ENCODE assay signal across 8 cellular contexts in genomic region chr12:57590892-57591566, GRCh38. TPM values are rescaled to one million over a fixed set of nuclear protein-coding genes. Genes with fewer than 3 reads are reported as not detected.
DNase-seq lines count a peak whose midpoint lies in the region; ATAC-seq, FAIRE-seq and TF ChIP-seq lines count a peak whose summit lies in the region.

PIP4K2C (plus strand) TSS chr12:57591192; CDS start chr12:57591290, 98 bp downstream.

- peaks cover 11% of the 10 kb centered on the region for H3K4me1 ChIP-seq in smooth muscle cell (ENCODE audit: low read depth)

- peak within 1 kb of the TSS; percentile 90 to 94 (median 93) for H3K4me3 Mint-ChIP-seq in immature natural killer cell

- H3K79me2 ChIP-seq in smooth muscle cell (ENCODE audit: low read depth): peaks cover 8% of the 10 kb centered on the region

- no peak for FAIRE-seq in bronchial epithelial cell (lab: Jason Lieb, UNC)

- H3K9me3 ChIP-seq in smooth muscle cell (replicated peaks; ENCODE audit: low read depth): no peaks in the 10 kb centered on the region

- peaks cover 0 to 4% (median 4%) of the 10 kb centered on the region in 3 donors for H3K36me3 Mint-ChIP-seq in immature natural killer cell

- H3F3A ChIP-seq in smooth muscle cell (ENCODE audit: low read depth): no peaks in the 10 kb centered on the region

- TF ChIP-seq CTCF in WI38 (IDR thresholded peaks at IDR 0.05; ENCODE audit: low read depth, low read length): no peak
- no peak for TF ChIP-seq CTCF in bronchial epithelial cell (IDR thresholded peaks at IDR 0.05; ENCODE audit: insufficient read depth, low read length, severe bottlenecking)
- TF ChIP-seq CTCF in smooth muscle cell (IDR thresholded peaks at IDR 0.05; ENCODE audit: borderline replicate concordance, insufficient read depth, poor library complexity, severe bottlenecking): no peak

- H3K27ac Mint-ChIP-seq in immature natural killer cell: peak within 1 kb of the TSS; percentile 90 to 95 (median 92)

- ATAC-seq in HG03045 (IDR thresholded peaks at IDR 0.05; ENCODE audit: unreplicated experiment): peak; percentile 98

- peaks cover 0 to 9% (median 0%) of the 10 kb centered on the region in 3 donors for H3K27me3 Mint-ChIP-seq in immature natural killer cell (ENCODE audit: low read depth in 3 of 3)

- DNase-seq in 8988T: peak; percentile 77
- DNase-seq in NCI-H2196 (lab: John Stamatoyannopoulos, UW; ENCODE audit: unreplicated experiment): peak; percentile 89
- DNase-seq in bronchial epithelial cell (ENCODE audit: low read depth): peak; percentile 80
- DNase-seq in immature natural killer cell: peak; percentile 75 to 81 (median 77)
- DNase-seq in smooth muscle cell (lab: John Stamatoyannopoulos, UW; ENCODE audit: unreplicated experiment): peak; percentile 15

- peak within 1 kb of the TSS; percentile 96 for H3K4me2 ChIP-seq in smooth muscle cell

- H3K4me1 Mint-ChIP-seq in immature natural killer cell: peaks cover 34 to 42% of the 10 kb centered on the region in 2 donors

- H3K9ac ChIP-seq in smooth muscle cell (ENCODE audit: low read depth): peak within 1 kb of the TSS; percentile 59

- H2AFZ ChIP-seq in smooth muscle cell (ENCODE audit: low read depth): peak within 1 kb of the TSS; percentile 98

- H4K20me1 ChIP-seq in smooth muscle cell (ENCODE audit: low read depth): peaks cover 22% of the 10 kb centered on the region

- H3K4me3 ChIP-seq in WI38 (ENCODE audit: low read depth, low read length) (peak within 1 kb of the TSS; percentile 54), bronchial epithelial cell (ENCODE audit: low read depth, low read length) (peak within 1 kb of the TSS; percentile 96), smooth muscle cell (peak within 1 kb of the TSS; percentile 88)

- H3K27ac ChIP-seq in smooth muscle cell (ENCODE audit: low read depth): no peak within 1 kb of the TSS

- peak; percentile 87 for TF ChIP-seq POLR2A in GM18526 (IDR thresholded peaks at IDR 0.05; ENCODE audit: extremely low read depth, insufficient read length)

- H3K27me3 ChIP-seq in bronchial epithelial cell (ENCODE audit: control insufficient read depth, insufficient read depth, low read length): no peaks in the 10 kb centered on the region
- H3K27me3 ChIP-seq in smooth muscle cell (ENCODE audit: low read depth): peaks cover 10% of the 10 kb centered on the region

- no peaks in the 10 kb centered on the region for H3K9me3 Mint-ChIP-seq in immature natural killer cell

- peaks cover 7% of the 10 kb centered on the region for H3K36me3 ChIP-seq in bronchial epithelial cell (ENCODE audit: control insufficient read depth, insufficient read depth, low read length)
- no peaks in the 10 kb centered on the region for H3K36me3 ChIP-seq in smooth muscle cell (ENCODE audit: low read depth)

- WGBS in smooth muscle cell (ENCODE audit: low lambda C conversion rate): 1% methylated on average over 61 of the region's 61 CpGs

RNA-seq across cellular contexts. Expression of gene PIP4K2C, which starts in this region (rescaled TPM):
- total RNA-seq in bronchial epithelial cell (38.4 and 46.3 TPM in 2 replicates), smooth muscle cell (39.5 and 53.8 TPM in 2 replicates)
- polyA plus RNA-seq in immature natural killer cell (10 to 100 TPM; 33.0 to 61.8 (median 54.1) TPM), smooth muscle cell (33.3 and 41.1 TPM in 2 replicates)

Comparison
In these comparisons a context has a peak if more than half of its experiments do, and no peak if none do; other contexts are left out.
1. DNase-seq: peak in every context shown above with its lines; median percentile 89 in NCI-H2196; 80 in bronchial epithelial cell; 77 in 8988T; 77 in immature natural killer cell; 15 in smooth muscle cell.